ENCODE assay signal across 8 cellular contexts in the genomic region with DNA sequence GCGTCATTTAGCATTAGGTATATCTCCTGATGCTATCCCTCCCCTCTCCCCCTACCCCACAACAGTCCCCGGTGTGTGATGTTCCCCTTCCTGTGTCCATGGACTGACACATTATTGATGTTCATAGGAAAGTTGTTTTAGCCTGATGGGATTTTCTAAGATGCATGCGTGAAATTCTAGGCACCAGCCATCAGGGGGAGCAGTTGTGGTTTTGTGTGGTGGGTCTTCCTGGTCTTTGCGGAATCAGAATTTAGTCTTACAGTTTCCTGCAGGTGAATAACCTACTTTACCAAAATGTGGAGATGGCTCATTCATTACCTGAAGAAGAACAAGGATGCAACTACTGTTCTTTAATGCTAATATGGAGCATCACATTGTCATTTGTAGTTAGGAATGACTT.
DNase-seq lines count a peak whose midpoint lies in the region; ATAC-seq and TF ChIP-seq lines count a peak whose summit lies in the region.

No MANE protein-coding gene starts in this region.

- H3K9ac ChIP-seq in SK-N-MC (ENCODE audit: insufficient read length): no peak overlapping the region
- no peak overlapping the region for H3K9ac ChIP-seq in trophoblast cell (ENCODE audit: low read length)

- H3K4me3 ChIP-seq in SK-N-MC: no peak overlapping the region
- no peak overlapping the region for H3K4me3 ChIP-seq in trophoblast cell (ENCODE audit: low read depth, low read length)

- WGBS in trophoblast cell (ENCODE audit: extremely low coverage, insufficient coverage, insufficient read length): no CpG with 5 or more reads among the region's 4 CpGs

- H3K27me3 ChIP-seq in trophoblast cell (ENCODE audit: insufficient read depth, low read length): no peaks in the 10 kb centered on the region

- no peak overlapping the region for H3K14ac ChIP-seq in trophoblast cell (ENCODE audit: low read length)

- no peak overlapping the region for H4K8ac ChIP-seq in trophoblast cell (ENCODE audit: low read depth, low read length)

- H3K18ac ChIP-seq in trophoblast cell (ENCODE audit: low read length): no peak overlapping the region

- H3K4me2 ChIP-seq in trophoblast cell (ENCODE audit: low read length): no peak overlapping the region

- no peak overlapping the region for H3K27ac ChIP-seq in SK-N-MC
- no peak overlapping the region for H3K27ac ChIP-seq in trophoblast cell (ENCODE audit: low read depth, low read length)

- peak; percentile 73 for ATAC-seq in HG03159 (IDR thresholded peaks at IDR 0.05; ENCODE audit: unreplicated experiment)
- no peak for ATAC-seq in GM19397 (IDR thresholded peaks at IDR 0.05; ENCODE audit: unreplicated experiment)

- H3K36me3 ChIP-seq in SK-N-MC (ENCODE audit: insufficient read depth, low read length): no peaks in the 10 kb centered on the region
- no peaks in the 10 kb centered on the region for H3K36me3 ChIP-seq in trophoblast cell (ENCODE audit: control insufficient read depth in 1 of 2, insufficient read depth in 2 of 2, low read length in 2 of 2)

- H4K91ac ChIP-seq in trophoblast cell (ENCODE audit: low read depth, low read length): no peak overlapping the region

- H3K79me2 ChIP-seq in trophoblast cell (ENCODE audit: control insufficient read depth, insufficient read depth, low read length, poor library complexity): no peaks in the 10 kb centered on the region

- H2AFZ ChIP-seq in trophoblast cell (ENCODE audit: insufficient read depth, low read length, poor library complexity): no peak overlapping the region

- no peak overlapping the region for H3K23ac ChIP-seq in trophoblast cell (ENCODE audit: low read length)

- H3K79me1 ChIP-seq in trophoblast cell (ENCODE audit: low read length): peaks cover 17% of the 10 kb centered on the region

- H2BK120ac ChIP-seq in trophoblast cell (ENCODE audit: insufficient read depth, low read length, poor library complexity): no peak overlapping the region

- H2BK12ac ChIP-seq in trophoblast cell (ENCODE audit: low read length): no peak overlapping the region

- peaks cover 8 to 12% of the 10 kb centered on the region in 2 experiments for H3K4me1 ChIP-seq in trophoblast cell (ENCODE audit: control insufficient read depth in 1 of 2, insufficient read depth in 2 of 2, low read length in 2 of 2)

- DNase-seq in SIG-M5 treated with dmso at 0.1 percent for 504 hours (lab: John Stamatoyannopoulos, UW; ENCODE audit: unreplicated experiment): peak; percentile 30
- DNase-seq in SIG-M5 (lab: John Stamatoyannopoulos, UW): no peak
- DNase-seq in SK-N-MC (ENCODE audit: low read depth, low spot score): peak; percentile 12
- DNase-seq in erythroblast (lab: John Stamatoyannopoulos, UW): peak; percentile 64 to 81
- DNase-seq in trophoblast cell: peak; percentile 50 to 79
- DNase-seq in dedifferentiated amniotic fluid mesenchymal stem cell (ENCODE audit: extremely low spot score): no peak

- H2BK5ac ChIP-seq in trophoblast cell (ENCODE audit: low read depth, low read length, poor library complexity): no peak overlapping the region

- H3K4ac ChIP-seq in trophoblast cell (ENCODE audit: low read depth, low read length): no peak overlapping the region

- no peaks in the 10 kb centered on the region for H3K9me3 ChIP-seq in SK-N-MC (ENCODE audit: low read depth, low read length)
- H3K9me3 ChIP-seq in trophoblast cell (ENCODE audit: insufficient read depth, low read depth, low read length): no peaks in the 10 kb centered on the region

- H4K12ac ChIP-seq in trophoblast cell (ENCODE audit: low read depth, low read length): no peak overlapping the region

- no peak overlapping the region for H2AK5ac ChIP-seq in trophoblast cell (ENCODE audit: low read length)

- no peak for TF ChIP-seq POLR2A in erythroblast (IDR thresholded peaks at IDR 0.05; ENCODE audit: low read length)

Comparison
In these comparisons a context has a peak if more than half of its experiments do, and no peak if none do; other contexts are left out.
1. DNase-seq: peak in SIG-M5 treated with dmso at 0.1 percent for 504 hours (single experiment), SK-N-MC (single experiment), erythroblast (2 of 2) and trophoblast cell (2 of 2); none in SIG-M5 (single experiment) and dedifferentiated amniotic fluid mesenchymal stem cell (single experiment).